In genomic region chr17:80991645-80992076, GRCh38 we compare ENCODE assay signal across 8 cellular contexts. TPM values are rescaled to one million over a fixed set of nuclear protein-coding genes. Genes with fewer than 3 reads are reported as not detected.
A peak's percentile ranks its signal among the peaks of the same experiment; 100 is the strongest.
DNase-seq lines count a peak whose midpoint lies in the region; ATAC-seq and TF ChIP-seq lines count a peak whose summit lies in the region.

CHMP6 (plus strand) TSS chr17:80991841; CDS start chr17:80991919, 78 bp downstream.

- peaks cover 5% of the 10 kb centered on the region for H3K27me3 Mint-ChIP-seq in activated naive CD8-positive, alpha-beta T cell treated with anti-CD3 and anti-CD28 coated beads for 36 hours
- H3K27me3 Mint-ChIP-seq in osteocyte (ENCODE audit: unreplicated experiment): no peaks in the 10 kb centered on the region

- no peaks in the 10 kb centered on the region for H3K9me3 ChIP-seq in SU-DHL-6 (ENCODE audit: insufficient read depth, low read length)
- no peaks in the 10 kb centered on the region for H3K9me3 ChIP-seq in thoracic aorta

- peaks cover 17% of the 10 kb centered on the region for H3K4me1 Mint-ChIP-seq in activated naive CD8-positive, alpha-beta T cell treated with anti-CD3 and anti-CD28 coated beads for 36 hours
- H3K4me1 Mint-ChIP-seq in osteocyte (ENCODE audit: unreplicated experiment): peaks cover 33% of the 10 kb centered on the region

- ATAC-seq in thoracic aorta (ENCODE audit: insufficient number of reproducible peaks, low FRiP score, low read depth): no peak

- H3K9me2 ChIP-seq in SU-DHL-6 (replicated peaks; ENCODE audit: insufficient read depth, low read length): no peaks in the 10 kb centered on the region

- H4K20me1 ChIP-seq in SU-DHL-6 (ENCODE audit: low read depth, low read length): no peaks in the 10 kb centered on the region

- no peaks in the 10 kb centered on the region for H3F3A ChIP-seq in SU-DHL-6 (ENCODE audit: insufficient read depth)

- H3K4me2 ChIP-seq in SU-DHL-6 (ENCODE audit: low read depth, low read length, poor library complexity, severe bottlenecking): peak within 1 kb of the TSS; percentile 79

- H3K4me3 Mint-ChIP-seq in activated naive CD8-positive, alpha-beta T cell treated with anti-CD3 and anti-CD28 coated beads for 36 hours: peak within 1 kb of the TSS; percentile 71
- peak within 1 kb of the TSS; percentile 70 for H3K4me3 Mint-ChIP-seq in osteocyte (ENCODE audit: unreplicated experiment)

- peaks cover 16 to 56% of the 10 kb centered on the region in 2 donors for H3K4me1 ChIP-seq in thoracic aorta (ENCODE audit: control insufficient read depth in 1 of 2, low read depth in 2 of 2)

- H3K27me3 ChIP-seq in SU-DHL-6 (ENCODE audit: low read length) (no peaks in the 10 kb centered on the region), thoracic aorta (replicated peaks; ENCODE audit: insufficient read depth) (no peaks in the 10 kb centered on the region)

- DNase-seq in NCI-H524 (lab: John Stamatoyannopoulos, UW): peak; percentile 64 to 90
- DNase-seq in NCI-H524 treated with DMSO at 0.1 percent for 48 hours (lab: John Stamatoyannopoulos, UW): no peak
- peak; percentile 87 for DNase-seq in HuH-7.5 (ENCODE audit: low spot score)
- peak; percentile 83 for DNase-seq in activated naive CD8-positive, alpha-beta T cell treated with anti-CD3 and anti-CD28 coated beads for 36 hours
- peak in 40 of 42 donors; percentile 38 to 87 (median 73) for DNase-seq in head of caudate nucleus
- peak; percentile 91 for DNase-seq in osteocyte (ENCODE audit: extremely low spot score, unreplicated experiment)
- DNase-seq in thoracic aorta (ENCODE audit: low spot score): no peak

- H3K27ac ChIP-seq in SU-DHL-6 (ENCODE audit: low read depth, low read length) (no peak within 1 kb of the TSS), thoracic aorta (no peak within 1 kb of the TSS)

- H3K9me3 Mint-ChIP-seq in activated naive CD8-positive, alpha-beta T cell treated with anti-CD3 and anti-CD28 coated beads for 36 hours: no peaks in the 10 kb centered on the region
- H3K9me3 Mint-ChIP-seq in osteocyte (ENCODE audit: unreplicated experiment): no peaks in the 10 kb centered on the region

- H3K27ac Mint-ChIP-seq in activated naive CD8-positive, alpha-beta T cell treated with anti-CD3 and anti-CD28 coated beads for 36 hours: peak within 1 kb of the TSS; percentile 77
- peak within 1 kb of the TSS; percentile 38 for H3K27ac Mint-ChIP-seq in osteocyte (ENCODE audit: unreplicated experiment)

- intact Hi-C loops in head of caudate nucleus (cut with DNase I): loop anchor here (5.0 kb wide), 1 partner anchor 111 kb away; no protein-coding TSS in a partner anchor

- H2AFZ ChIP-seq in SU-DHL-6 (ENCODE audit: low read depth, low read length, severe bottlenecking): peak within 1 kb of the TSS; percentile 88

- H3K36me3 ChIP-seq in SU-DHL-6 (ENCODE audit: low read length) (no peaks in the 10 kb centered on the region), thoracic aorta (peaks cover 16% of the 10 kb centered on the region)

- H3K4me3 ChIP-seq in SU-DHL-6 (ENCODE audit: insufficient read depth, low read length, poor library complexity, severe bottlenecking): peak within 1 kb of the TSS; percentile 71
- peak within 1 kb of the TSS; percentile 81 for H3K4me3 ChIP-seq in thoracic aorta

- no peaks in the 10 kb centered on the region for H3K36me3 Mint-ChIP-seq in activated naive CD8-positive, alpha-beta T cell treated with anti-CD3 and anti-CD28 coated beads for 36 hours
- H3K36me3 Mint-ChIP-seq in osteocyte (ENCODE audit: unreplicated experiment): peaks cover 6% of the 10 kb centered on the region

- H3K79me2 ChIP-seq in SU-DHL-6 (ENCODE audit: insufficient read depth, low read length): 0 out of 2 replicates have a peak, but pooled peaks cover 8% of the 10 kb centered on the region

- H3K9ac ChIP-seq in SU-DHL-6 (ENCODE audit: low read length): peak within 1 kb of the TSS; percentile 64

- no peak for TF ChIP-seq CTCF in SU-DHL-6 (IDR thresholded peaks at IDR 0.05; ENCODE audit: insufficient read depth, low read length, poor library complexity, severe bottlenecking)
- peak; percentile 42 for TF ChIP-seq CTCF in osteocyte (IDR thresholded peaks at IDR 0.05)
- no peak for TF ChIP-seq CTCF in thoracic aorta (IDR thresholded peaks at IDR 0.05)

RNA-seq across cellular contexts. Expression of gene CHMP6, which starts in this region (rescaled TPM):
- total RNA-seq in activated naive CD8-positive, alpha-beta T cell treated with anti-CD3 and anti-CD28 coated beads for 36 hours: 10 to 100 TPM; 21.6 to 23.8 TPM
- 31.1 and 35.9 TPM in 2 replicates for total RNA-seq in osteocyte
- total RNA-seq in thoracic aorta: 10 to 100 TPM; 20.2 to 38.0 TPM

Comparison
In these comparisons a context has a peak if more than half of its experiments do, and no peak if none do; other contexts are left out.
1. DNase-seq: peak in NCI-H524 (2 of 2), HuH-7.5 (single experiment), activated naive CD8-positive, alpha-beta T cell treated with anti-CD3 and anti-CD28 coated beads for 36 hours (single experiment), head of caudate nucleus (40 of 42) and osteocyte (single experiment); none in NCI-H524 treated with DMSO at 0.1 percent for 48 hours (single experiment) and thoracic aorta (single experiment).